Comparison of ENCODE assay signal across 1 cellular context in the genomic region with DNA sequence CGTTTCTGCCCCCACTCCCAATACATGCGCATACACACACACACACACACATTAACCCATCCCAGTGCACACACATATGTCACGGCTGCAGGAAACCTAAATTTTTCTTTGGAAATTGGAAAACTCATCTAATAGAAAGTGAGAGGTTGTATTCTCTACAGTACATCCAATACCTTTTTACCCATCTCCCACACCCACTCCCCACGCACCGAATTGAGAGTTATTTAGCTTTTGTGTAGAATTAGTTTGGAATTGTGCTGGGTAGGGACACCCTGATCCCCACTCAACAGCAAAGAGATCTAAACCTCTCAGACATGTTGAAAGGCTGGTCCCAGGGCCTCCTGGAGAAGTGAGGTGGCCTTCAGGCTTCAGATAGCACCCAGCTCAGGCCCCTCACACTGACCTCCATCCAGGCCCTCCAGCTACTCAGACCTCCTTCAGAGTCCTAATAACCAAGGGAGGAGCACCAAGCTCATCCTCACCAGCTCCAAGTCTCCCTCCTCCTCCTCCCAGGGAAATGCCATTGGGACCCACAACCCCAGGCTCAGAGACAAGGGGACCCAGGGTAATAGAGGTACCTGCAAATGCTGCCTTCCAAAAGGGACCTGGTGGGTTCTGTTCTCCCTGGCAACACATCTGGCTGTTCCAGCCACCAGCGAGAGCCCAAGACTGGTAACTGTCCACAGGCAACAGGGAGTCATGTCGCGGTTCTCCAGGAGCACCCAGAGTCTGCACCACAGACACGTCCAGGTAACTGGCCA.
TF ChIP-seq lines count a peak whose summit lies in the region.

No MANE protein-coding gene starts in this region.

TF ChIP-seq in WTC11, 78 proteins besides CTCF, POLR2A, EP300 and RAD21 (continued from another document):
- TF ChIP-seq, protein P1, sequence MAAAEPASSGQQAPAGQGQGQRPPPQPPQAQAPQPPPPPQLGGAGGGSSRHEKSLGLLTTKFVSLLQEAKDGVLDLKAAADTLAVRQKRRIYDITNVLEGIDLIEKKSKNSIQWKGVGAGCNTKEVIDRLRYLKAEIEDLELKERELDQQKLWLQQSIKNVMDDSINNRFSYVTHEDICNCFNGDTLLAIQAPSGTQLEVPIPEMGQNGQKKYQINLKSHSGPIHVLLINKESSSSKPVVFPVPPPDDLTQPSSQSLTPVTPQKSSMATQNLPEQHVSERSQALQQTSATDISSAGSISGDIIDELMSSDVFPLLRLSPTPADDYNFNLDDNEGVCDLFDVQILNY (CRISPR knock-in tag; IDR thresholded peaks at IDR 0.05): no peak
- TF ChIP-seq, protein P2, sequence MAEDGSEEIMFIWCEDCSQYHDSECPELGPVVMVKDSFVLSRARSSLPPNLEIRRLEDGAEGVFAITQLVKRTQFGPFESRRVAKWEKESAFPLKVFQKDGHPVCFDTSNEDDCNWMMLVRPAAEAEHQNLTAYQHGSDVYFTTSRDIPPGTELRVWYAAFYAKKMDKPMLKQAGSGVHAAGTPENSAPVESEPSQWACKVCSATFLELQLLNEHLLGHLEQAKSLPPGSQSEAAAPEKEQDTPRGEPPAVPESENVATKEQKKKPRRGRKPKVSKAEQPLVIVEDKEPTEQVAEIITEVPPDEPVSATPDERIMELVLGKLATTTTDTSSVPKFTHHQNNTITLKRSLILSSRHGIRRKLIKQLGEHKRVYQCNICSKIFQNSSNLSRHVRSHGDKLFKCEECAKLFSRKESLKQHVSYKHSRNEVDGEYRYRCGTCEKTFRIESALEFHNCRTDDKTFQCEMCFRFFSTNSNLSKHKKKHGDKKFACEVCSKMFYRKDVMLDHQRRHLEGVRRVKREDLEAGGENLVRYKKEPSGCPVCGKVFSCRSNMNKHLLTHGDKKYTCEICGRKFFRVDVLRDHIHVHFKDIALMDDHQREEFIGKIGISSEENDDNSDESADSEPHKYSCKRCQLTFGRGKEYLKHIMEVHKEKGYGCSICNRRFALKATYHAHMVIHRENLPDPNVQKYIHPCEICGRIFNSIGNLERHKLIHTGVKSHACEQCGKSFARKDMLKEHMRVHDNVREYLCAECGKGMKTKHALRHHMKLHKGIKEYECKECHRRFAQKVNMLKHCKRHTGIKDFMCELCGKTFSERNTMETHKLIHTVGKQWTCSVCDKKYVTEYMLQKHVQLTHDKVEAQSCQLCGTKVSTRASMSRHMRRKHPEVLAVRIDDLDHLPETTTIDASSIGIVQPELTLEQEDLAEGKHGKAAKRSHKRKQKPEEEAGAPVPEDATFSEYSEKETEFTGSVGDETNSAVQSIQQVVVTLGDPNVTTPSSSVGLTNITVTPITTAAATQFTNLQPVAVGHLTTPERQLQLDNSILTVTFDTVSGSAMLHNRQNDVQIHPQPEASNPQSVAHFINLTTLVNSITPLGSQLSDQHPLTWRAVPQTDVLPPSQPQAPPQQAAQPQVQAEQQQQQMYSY (CRISPR knock-in tag; IDR thresholded peaks at IDR 0.05): no peak
